Comparison of ENCODE assay signal across 22 cellular contexts in the genomic region with DNA sequence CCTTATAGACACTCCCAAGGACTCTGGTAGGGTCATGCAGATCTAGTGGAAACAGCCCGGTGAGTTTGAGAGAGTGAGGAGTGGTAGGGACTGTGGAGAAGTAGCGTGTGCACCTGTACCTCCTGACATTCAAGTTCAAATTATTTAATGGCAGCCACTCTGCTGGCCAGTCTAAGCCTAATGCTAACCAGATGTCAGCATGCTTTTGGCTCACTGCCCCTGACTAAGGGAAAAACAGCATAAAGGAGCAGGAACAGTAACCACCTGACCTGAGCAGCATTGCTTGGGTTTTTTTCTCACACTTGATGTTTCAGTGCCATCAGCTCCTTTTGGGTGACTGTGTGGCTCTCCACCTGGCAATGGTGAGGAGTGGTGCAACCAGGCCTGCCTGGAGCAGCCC.
DNase-seq lines count a peak whose midpoint lies in the region; ATAC-seq and TF ChIP-seq lines count a peak whose summit lies in the region.
"Had no signal": no experiment of that assay in that cellular context is flagged by ENCODE, and none has a peak within 500 bp of the region (broad histone marks: within the 10 kb centered on the region; RNA-seq: fewer than 3 reads in every experiment).

No MANE protein-coding gene starts in this region.

- H3K27ac Mint-ChIP-seq in activated naive CD8-positive, alpha-beta T cell: peak overlapping the region; percentile 23
- no peak overlapping the region for H3K27ac Mint-ChIP-seq in activated naive CD8-positive, alpha-beta T cell treated with anti-CD3 and anti-CD28 coated beads, Interleukin-2, amount 50 U/mL, for 24 hours
- H3K27ac Mint-ChIP-seq: activated CD4-positive, alpha-beta T cell treated with anti-CD3 and anti-CD28 coated beads for 36 hours had no signal

- H3K4me3 Mint-ChIP-seq in activated naive CD8-positive, alpha-beta T cell: no peak overlapping the region
- no peak overlapping the region for H3K4me3 Mint-ChIP-seq in activated naive CD8-positive, alpha-beta T cell treated with anti-CD3 and anti-CD28 coated beads, Interleukin-2, amount 50 U/mL, for 24 hours
- H3K4me3 Mint-ChIP-seq: activated CD4-positive, alpha-beta T cell treated with anti-CD3 and anti-CD28 coated beads for 36 hours; neural crest cell had no signal

- H3K36me3 Mint-ChIP-seq in activated naive CD8-positive, alpha-beta T cell: peaks cover 16% of the 10 kb centered on the region
- peaks cover 58% of the 10 kb centered on the region for H3K36me3 Mint-ChIP-seq in activated naive CD8-positive, alpha-beta T cell treated with anti-CD3 and anti-CD28 coated beads, Interleukin-2, amount 50 U/mL, for 24 hours (ENCODE audit: low read depth)

- H3K9me3 Mint-ChIP-seq in activated naive CD8-positive, alpha-beta T cell (ENCODE audit: low read depth): no peaks in the 10 kb centered on the region
- H3K9me3 Mint-ChIP-seq in activated naive CD8-positive, alpha-beta T cell treated with anti-CD3 and anti-CD28 coated beads, Interleukin-2, amount 50 U/mL, for 24 hours: no peaks in the 10 kb centered on the region
- H3K9me3 Mint-ChIP-seq: neural crest cell had no signal

- H3K4me3 ChIP-seq in fibroblast of mammary gland (ENCODE audit: control insufficient read depth, low read depth, low read length): no peak overlapping the region
- H3K4me3 ChIP-seq: cardiac muscle cell, SJSA1 had no signal

- ATAC-seq in activated naive CD8-positive, alpha-beta T cell treated with anti-CD3 and anti-CD28 coated beads, Interleukin-2, amount 50 U/mL, for 24 hours: no peak
- no peak for ATAC-seq in HG03457 (IDR thresholded peaks at IDR 0.05; ENCODE audit: unreplicated experiment)
- ATAC-seq: activated CD4-positive, alpha-beta T cell treated with anti-CD3 and anti-CD28 coated beads for 36 hours; esophagus mucosa had no signal

- H3K27me3 Mint-ChIP-seq in activated naive CD8-positive, alpha-beta T cell: no peaks in the 10 kb centered on the region
- no peaks in the 10 kb centered on the region for H3K27me3 Mint-ChIP-seq in activated naive CD8-positive, alpha-beta T cell treated with anti-CD3 and anti-CD28 coated beads, Interleukin-2, amount 50 U/mL, for 24 hours
- H3K27me3 Mint-ChIP-seq: activated CD4-positive, alpha-beta T cell treated with anti-CD3 and anti-CD28 coated beads for 36 hours had no signal

- TF ChIP-seq CTCF in fibroblast of mammary gland (conservative IDR thresholded peaks at IDR 0.05; ENCODE audit: control insufficient read depth, insufficient read depth, low read depth, low read length): no peak

- no peak for DNase-seq in activated naive CD8-positive, alpha-beta T cell treated with anti-CD3 and anti-CD28 coated beads, Interleukin-2, amount 50 U/mL, for 24 hours
- DNase-seq in RPMI8226 (peak; percentile 56), fibroblast of mammary gland (ENCODE audit: low read depth) (peak; percentile 83), T-helper 2 cell (no peak), amygdala (lab: John Stamatoyannopoulos, UW) (no peak)
- no peak for DNase-seq in stimulated activated CD4-positive, alpha-beta T cell treated with anti-CD3 and anti-CD28 coated beads, Interleukin-2, amount 100 ng/mL, for 24 hours
- DNase-seq: activated CD4-positive, alpha-beta T cell treated with anti-CD3 and anti-CD28 coated beads for 36 hours; activated naive CD4-positive, alpha-beta T cell treated with anti-CD3 and anti-CD28 coated beads, Interleukin-2, amount 50 U/mL, for 16 hours; GF-D8; GOT3; hippocampal formation; kidney glomerular epithelial cell; NCI-H1092; NCI-H2081 treated with DMSO at 0.1 percent for 48 hours; NCI-H510A treated with DMSO at 0.1 percent for 48 hours; retina had no signal

- H3K4me1 Mint-ChIP-seq in activated naive CD8-positive, alpha-beta T cell (ENCODE audit: low read depth): peaks cover 12% of the 10 kb centered on the region
- peaks cover 4% of the 10 kb centered on the region for H3K4me1 Mint-ChIP-seq in activated naive CD8-positive, alpha-beta T cell treated with anti-CD3 and anti-CD28 coated beads, Interleukin-2, amount 50 U/mL, for 24 hours
- H3K4me1 Mint-ChIP-seq: activated CD4-positive, alpha-beta T cell treated with anti-CD3 and anti-CD28 coated beads for 36 hours had no signal

Comparison
In these comparisons a context has a peak if more than half of its experiments do, and no peak if none do; other contexts are left out.
1. DNase-seq: peak in RPMI8226 (single experiment) and fibroblast of mammary gland (single experiment); none in activated naive CD8-positive, alpha-beta T cell treated with anti-CD3 and anti-CD28 coated beads, Interleukin-2, amount 50 U/mL, for 24 hours (single experiment), stimulated activated CD4-positive, alpha-beta T cell treated with anti-CD3 and anti-CD28 coated beads, Interleukin-2, amount 100 ng/mL, for 24 hours (0 of 2), T-helper 2 cell (0 of 5) and amygdala (0 of 56).